ENCODE assay signal across 1 cellular context in genomic region chr1:156727914-156728598, GRCh38.
TF ChIP-seq lines count a peak whose summit lies in the region.

Gene METTL25B, plus strand, starts transcription at chr1:156728469. Its CDS starts 636 bp downstream, at chr1:156729105.

TF ChIP-seq in GM12878, 131 proteins besides CTCF, POLR2A, EP300 and RAD21 (continued from another document):
- no peak for TF ChIP-seq ZBTB33 (IDR thresholded peaks at IDR 0.05)
- no peak for TF ChIP-seq ZZZ3 (IDR thresholded peaks at IDR 0.05; ENCODE audit: control insufficient read depth, insufficient read length, low read depth)
- TF ChIP-seq PRDM15 (CRISPR knock-in tag; IDR thresholded peaks at IDR 0.05), result no peak
- TF ChIP-seq BCL3 (IDR thresholded peaks at IDR 0.05; ENCODE audit: borderline replicate concordance, insufficient read depth, low read depth, low read length, poor library complexity, severe bottlenecking), result no peak
- no peak for TF ChIP-seq RAD51 (IDR thresholded peaks at IDR 0.05)
- no peak; the same call in 1 of the 2 replicates for TF ChIP-seq BACH1 (IDR thresholded peaks at IDR 0.05; ENCODE audit: borderline replicate concordance)
- no peak for TF ChIP-seq MTA2 (IDR thresholded peaks at IDR 0.05; ENCODE audit: low read depth)
- no peak for TF ChIP-seq NBN (IDR thresholded peaks at IDR 0.05)
- peak; percentile 41; the same call in 1 of the 2 replicates for TF ChIP-seq ZBTB11 (CRISPR knock-in tag; IDR thresholded peaks at IDR 0.05)
- TF ChIP-seq MYB (IDR thresholded peaks at IDR 0.05; ENCODE audit: borderline replicate concordance, low read depth, low read length), result no peak
- no peak for TF ChIP-seq FOXM1 (IDR thresholded peaks at IDR 0.05; ENCODE audit: low read depth, low read length)
- peak; percentile 41 for TF ChIP-seq E2F8 (IDR thresholded peaks at IDR 0.05; ENCODE audit: low read depth, partially characterized antibody)
- TF ChIP-seq PKNOX1 (IDR thresholded peaks at IDR 0.05), result no peak
- TF ChIP-seq SMAD1 (IDR thresholded peaks at IDR 0.05; ENCODE audit: low read depth, partially characterized antibody), result no peak
- TF ChIP-seq RCOR1 (conservative IDR thresholded peaks at IDR 0.05; ENCODE audit: low read depth, low read length), result no peak
- no peak for TF ChIP-seq MEF2A (IDR thresholded peaks at IDR 0.05; ENCODE audit: insufficient read depth, low read depth, low read length)
- TF ChIP-seq IRF4 (IDR thresholded peaks at IDR 0.05; ENCODE audit: low read depth, low read length), result no peak
- peak in 1 of 2 experiments; percentile 63; a peak in 2 of 4 replicates for TF ChIP-seq ETV6 (conservative IDR thresholded peaks at IDR 0.05 in 1 of 2, IDR thresholded peaks at IDR 0.05 in 1 of 2; ENCODE audit: borderline replicate concordance in 1 of 2, low read depth in 1 of 2)
- no peak; the same call in 1 of the 2 replicates for TF ChIP-seq SIN3A (IDR thresholded peaks at IDR 0.05; ENCODE audit: low read depth, low read length)
TF ChIP-seq in GM12878: peak in this region for 24.
